16 cellular contexts compared by ENCODE assay signal in genomic region chr21:36236052-36236730, GRCh38.
DNase-seq lines count a peak whose midpoint lies in the region; ATAC-seq and TF ChIP-seq lines count a peak whose summit lies in the region.
"Had no signal": no experiment of that assay in that cellular context is flagged by ENCODE, and none has a peak within 500 bp of the region (broad histone marks: within the 10 kb centered on the region; RNA-seq: fewer than 3 reads in every experiment).

No MANE protein-coding gene starts in this region.

- intact Hi-C loops in ovary (cut with DNase I): no loop called here

- TF ChIP-seq POLR2A in ovary (IDR thresholded peaks at IDR 0.05): no peak
- no peak for TF ChIP-seq POLR2A in upper lobe of left lung (IDR thresholded peaks at IDR 0.05)

- H3K9me3 Mint-ChIP-seq in activated T-cell treated with anti-CD3 and anti-CD28 coated beads, Interleukin-2, amount 50 U/mL, for 72 hours: no peaks in the 10 kb centered on the region

- peak overlapping the region; percentile 18 for H3K27ac Mint-ChIP-seq in activated T-cell treated with anti-CD3 and anti-CD28 coated beads, Interleukin-2, amount 50 U/mL, for 72 hours

- H3K9me3 ChIP-seq in ovary (no peaks in the 10 kb centered on the region), upper lobe of left lung (no peaks in the 10 kb centered on the region)

- TF ChIP-seq EP300 in ovary (IDR thresholded peaks at IDR 0.05) (no peak), upper lobe of left lung (IDR thresholded peaks at IDR 0.05) (no peak)

- H3K27me3 Mint-ChIP-seq in activated T-cell treated with anti-CD3 and anti-CD28 coated beads, Interleukin-2, amount 50 U/mL, for 72 hours (ENCODE audit: low read depth): no peaks in the 10 kb centered on the region

- no peaks in the 10 kb centered on the region for H3K27me3 ChIP-seq in ovary
- no peaks in the 10 kb centered on the region for H3K27me3 ChIP-seq in upper lobe of left lung

- no peak overlapping the region for H3K4me3 ChIP-seq in ovary
- H3K4me3 ChIP-seq in upper lobe of left lung: no peak overlapping the region

- peaks cover 0 to 2% of the 10 kb centered on the region in 2 donors for H3K36me3 Mint-ChIP-seq in activated T-cell treated with anti-CD3 and anti-CD28 coated beads, Interleukin-2, amount 50 U/mL, for 72 hours (ENCODE audit: insufficient read depth in 2 of 2)

- no peaks in the 10 kb centered on the region for H3K36me3 ChIP-seq in ovary
- H3K36me3 ChIP-seq in upper lobe of left lung: peaks cover under 1 to 38% (median 21%) of the 10 kb centered on the region in 4 donors

- H3K4me1 ChIP-seq in ovary (ENCODE audit: insufficient read depth) (peaks cover 1% of the 10 kb centered on the region), upper lobe of left lung (peaks cover 0 to 18% (median 10%) of the 10 kb centered on the region in 4 donors)

- TF ChIP-seq CTCF in VCaP (conservative IDR thresholded peaks at IDR 0.05) (no peak), ovary (IDR thresholded peaks at IDR 0.05) (no peak), upper lobe of left lung (IDR thresholded peaks at IDR 0.05) (no peak)

- H3K27ac ChIP-seq in VCaP (peak overlapping the region; percentile 89), ovary (no peak overlapping the region), upper lobe of left lung (no peak overlapping the region)

- WGBS in ovary, 3 donors: 87 to 89% (median 88%) methylated on average over 8 of the region's 8 CpGs
- 89 to 90% methylated on average over 8 of the region's 8 CpGs for WGBS in upper lobe of left lung, 2 donors

- DNase-seq in activated T-cell treated with anti-CD3 and anti-CD28 coated beads, Interleukin-2, amount 50 U/mL, for 72 hours: no peak
- DNase-seq in activated T-cell treated with anti-CD3 and anti-CD28 coated beads for 4 hours (no peak), glomerular visceral epithelial cell (ENCODE audit: extremely low spot score) (no peak), ovary (no peak), upper lobe of left lung (no peak), COR-L47 (lab: John Stamatoyannopoulos, UW) (no peak)
- DNase-seq: C1 segment of cervical spinal cord, DMS153, EL, NCI-H1417, NCI-H1930, NCI-H2171, NCI-H510A, SIG-M5 had no signal

- peaks cover 21% of the 10 kb centered on the region for H3K4me1 Mint-ChIP-seq in activated T-cell treated with anti-CD3 and anti-CD28 coated beads, Interleukin-2, amount 50 U/mL, for 72 hours (ENCODE audit: low read depth)

- no peak for ATAC-seq in activated T-cell treated with anti-CD3 and anti-CD28 coated beads, Interleukin-2, amount 50 U/mL, for 72 hours (replicated peaks in 1 of 2)
- peak; percentile 75 for ATAC-seq in HG02981 (IDR thresholded peaks at IDR 0.05; ENCODE audit: unreplicated experiment)
- no peak for ATAC-seq in upper lobe of left lung (ENCODE audit: low FRiP score in 2 of 2)

- no peak overlapping the region for H3K4me3 Mint-ChIP-seq in activated T-cell treated with anti-CD3 and anti-CD28 coated beads, Interleukin-2, amount 50 U/mL, for 72 hours
